Comparison of ENCODE assay signal across 8 cellular contexts in genomic region chr17:8248751-8249607, GRCh38. TPM values are rescaled to one million over a fixed set of nuclear protein-coding genes. Genes with fewer than 3 reads are reported as not detected.
DNase-seq lines count a peak whose midpoint lies in the region; ATAC-seq and TF ChIP-seq lines count a peak whose summit lies in the region.

TSS of gene PFAS (plus strand) at chr17:8249289. CDS start at chr17:8253938, 4,649 bp downstream.

- peaks cover 17% of the 10 kb centered on the region for H3K36me3 ChIP-seq in WERI-Rb-1
- H3K36me3 ChIP-seq in breast epithelium = no peaks in the 10 kb centered on the region
- H3K36me3 ChIP-seq in iPS-20b (ENCODE audit: insufficient read depth, low read depth, low read length) = peaks cover 18% of the 10 kb centered on the region
- peaks cover 2 to 10% (median 4%) of the 10 kb centered on the region in 3 donors for H3K36me3 ChIP-seq in skeletal muscle tissue (ENCODE audit: control insufficient read depth in 3 of 3, insufficient read depth in 3 of 3, low read length in 3 of 3)

- H3K9me3 ChIP-seq in WERI-Rb-1 (ENCODE audit: severe bottlenecking) = no peaks in the 10 kb centered on the region
- no peaks in the 10 kb centered on the region for H3K9me3 ChIP-seq in breast epithelium
- H3K9me3 ChIP-seq in iPS-20b (ENCODE audit: insufficient read depth, low read depth, low read length) = no peaks in the 10 kb centered on the region
- no peaks in the 10 kb centered on the region for H3K9me3 ChIP-seq in skeletal muscle tissue (ENCODE audit: control insufficient read depth in 3 of 3, low read length in 3 of 3)

- ATAC-seq in HG03097 (IDR thresholded peaks at IDR 0.05; ENCODE audit: low FRiP score, unreplicated experiment) = peak; percentile 50

- H3K4me1 ChIP-seq in breast epithelium = no peaks in the 10 kb centered on the region
- H3K4me1 ChIP-seq in iPS-20b (ENCODE audit: insufficient read depth, low read length) = peaks cover 7% of the 10 kb centered on the region; the same call in 1 of the 2 replicates
- H3K4me1 ChIP-seq in skeletal muscle tissue (ENCODE audit: control insufficient read depth in 3 of 3, insufficient read depth in 3 of 3, low read length in 3 of 3) = peaks cover 8 to 23% (median 13%) of the 10 kb centered on the region in 3 donors

- intact Hi-C loops in breast epithelium (cut with DNase I; ENCODE audit: low total_unique reads) = no loop called here

- H3K27ac ChIP-seq in WERI-Rb-1 = peak within 1 kb of the TSS; percentile 98
- peak within 1 kb of the TSS; percentile 96 to 99 for H3K27ac ChIP-seq in breast epithelium
- H3K27ac ChIP-seq in iPS-20b (ENCODE audit: low read length) = peak within 1 kb of the TSS; percentile 70
- peak within 1 kb of the TSS; percentile 90 for H3K27ac ChIP-seq in skeletal muscle tissue (ENCODE audit: low read depth, low read length)

- TF ChIP-seq CTCF in WERI-Rb-1 (IDR thresholded peaks at IDR 0.05; ENCODE audit: low read depth, low read length) (no peak), breast epithelium (IDR thresholded peaks at IDR 0.05) (no peak)

- H3K9ac ChIP-seq in iPS-20b (ENCODE audit: low read depth, low read length) = peak within 1 kb of the TSS; percentile 98
- peak within 1 kb of the TSS; percentile 82 to 94 (median 94) for H3K9ac ChIP-seq in skeletal muscle tissue (ENCODE audit: low read depth in 1 of 3, low read length in 3 of 3)

- H3K27me3 ChIP-seq in WERI-Rb-1 (ENCODE audit: insufficient read depth, low read depth, severe bottlenecking) (no peaks in the 10 kb centered on the region), breast epithelium (no peaks in the 10 kb centered on the region), iPS-20b (ENCODE audit: insufficient read depth, low read length) (no peaks in the 10 kb centered on the region), skeletal muscle tissue (ENCODE audit: control insufficient read depth in 3 of 3, insufficient read depth in 3 of 3, low read length in 3 of 3) (no peaks in the 10 kb centered on the region)

- peak within 1 kb of the TSS; percentile 92 for H3K4me3 ChIP-seq in WERI-Rb-1 (ENCODE audit: low read depth, low read length)
- peak within 1 kb of the TSS; percentile 66 to 86 (median 76) for H3K4me3 ChIP-seq in breast epithelium
- H3K4me3 ChIP-seq in iPS-20b (ENCODE audit: low read length) = peak within 1 kb of the TSS; percentile 93
- peak within 1 kb of the TSS; percentile 97 to 100 (median 100) for H3K4me3 ChIP-seq in skeletal muscle tissue (ENCODE audit: low read length in 3 of 3)

- DNase-seq in NCI-H524 (lab: John Stamatoyannopoulos, UW) (peak; percentile 34 to 82), NCI-H524 treated with DMSO at 0.1 percent for 48 hours (lab: John Stamatoyannopoulos, UW) (no peak), NCI-H2171 treated with DMSO at 0.1 percent for 48 hours (lab: John Stamatoyannopoulos, UW) (peak; percentile 94), WERI-Rb-1 (peak; percentile 96), breast epithelium (ENCODE audit: low spot score in 2 of 2) (peak; percentile 93 to 96)

- peak; percentile 13 for TF ChIP-seq POLR2A in breast epithelium (IDR thresholded peaks at IDR 0.05)

RNA-seq across cellular contexts. Expression of gene PFAS, which starts in this region (rescaled TPM):
- total RNA-seq in breast epithelium = 10 to 100 TPM; 10.2 to 23.6 (median 18.7) TPM
- 16.7 TPM for total RNA-seq in skeletal muscle tissue
